Comparison of ENCODE assay signal across 1 cellular context in genomic region chr10:101065479-101066145, GRCh38.
TF ChIP-seq lines count a peak whose summit lies in the region.

No MANE protein-coding gene starts in this region.

TF ChIP-seq in GM12878, 131 proteins besides CTCF, POLR2A, EP300 and RAD21:
- TF ChIP-seq TCF7 (IDR thresholded peaks at IDR 0.05; ENCODE audit: borderline replicate concordance) (no peak), CEBPZ (IDR thresholded peaks at IDR 0.05; ENCODE audit: low read depth, low read length) (no peak), BCL11A (IDR thresholded peaks at IDR 0.05; ENCODE audit: low read depth, low read length) (no peak)
